Comparison of ENCODE assay signal across 1 cellular context in genomic region chr4:105146286-105147219, GRCh38.
TF ChIP-seq lines count a peak whose summit lies in the region.

Gene TET2 (plus strand): TSS chr4:105146876. CDS start chr4:105233943, 87,067 bp downstream.

TF ChIP-seq in K562, 482 proteins besides CTCF, POLR2A, EP300 and RAD21 (continued from another document and continues in another):
- TF ChIP-seq ZBTB40 (IDR thresholded peaks at IDR 0.05) (no peak; the same call in 1 of the 2 replicates), ZBTB40 (CRISPR knock-in tag; IDR thresholded peaks at IDR 0.05) (no peak), ZFP36 (IDR thresholded peaks at IDR 0.05; ENCODE audit: low read depth, low read length, partially characterized antibody) (no peak), MEIS2 (IDR thresholded peaks at IDR 0.05; ENCODE audit: partially characterized antibody) (peak; percentile 93), POLR3A (IDR thresholded peaks at IDR 0.05; ENCODE audit: borderline replicate concordance, extremely low read depth, insufficient read depth, insufficient read length) (no peak), ZNF165 (CRISPR knock-in tag; IDR thresholded peaks at IDR 0.05; ENCODE audit: borderline replicate concordance) (no peak), ZKSCAN3 (CRISPR knock-in tag; IDR thresholded peaks at IDR 0.05) (no peak), POLR2AphosphoS5 (IDR thresholded peaks at IDR 0.05; ENCODE audit: control insufficient read depth, insufficient read depth, low read depth, low read length) (0 out of 2 replicates have a peak, but pooled peaks have one; percentile 40), ZNF584 (CRISPR knock-in tag; IDR thresholded peaks at IDR 0.05; ENCODE audit: low read depth) (no peak), MAZ (CRISPR knock-in tag; conservative IDR thresholded peaks at IDR 0.05 in 1 of 2, IDR thresholded peaks at IDR 0.05 in 1 of 2) (peak; percentile 50 to 66; a peak in 2 of 4 replicates), GMEB1 (CRISPR knock-in tag; IDR thresholded peaks at IDR 0.05) (peak; percentile 66), U2AF2 (optimal IDR thresholded peaks at IDR 0.05; ENCODE audit: low read depth, low read length) (no peak), FOXA1 (IDR thresholded peaks at IDR 0.05; ENCODE audit: borderline replicate concordance) (no peak), SMAD2 (IDR thresholded peaks at IDR 0.05; ENCODE audit: low read depth, low read length) (no peak), MLLT1 (IDR thresholded peaks at IDR 0.05) (no peak), ZBTB1 (CRISPR knock-in tag; IDR thresholded peaks at IDR 0.05; ENCODE audit: borderline replicate concordance, low read depth) (no peak), STAT6 (CRISPR knock-in tag; IDR thresholded peaks at IDR 0.05) (no peak), NFRKB (IDR thresholded peaks at IDR 0.05; ENCODE audit: low read depth) (peak; percentile 92), CHD2 (IDR thresholded peaks at IDR 0.05; ENCODE audit: low read depth, low read length) (peak; percentile 69), PHF20 (IDR thresholded peaks at IDR 0.05; ENCODE audit: partially characterized antibody) (no peak), KAT7 (CRISPR knock-in tag; IDR thresholded peaks at IDR 0.05; ENCODE audit: borderline replicate concordance) (no peak), RBBP5 (IDR thresholded peaks at IDR 0.05; ENCODE audit: borderline replicate concordance, insufficient read depth, low read length, poor library complexity, severe bottlenecking) (peak; percentile 69), ZNF239 (CRISPR knock-in tag; IDR thresholded peaks at IDR 0.05) (no peak), RUNX1 (IDR thresholded peaks at IDR 0.05; ENCODE audit: low read depth) (no peak), KDM2B (CRISPR knock-in tag; IDR thresholded peaks at IDR 0.05) (no peak), CEBPB (tag; IDR thresholded peaks at IDR 0.05) (no peak), ZNF609 (CRISPR knock-in tag; IDR thresholded peaks at IDR 0.05; ENCODE audit: borderline replicate concordance) (no peak), NFIC (IDR thresholded peaks at IDR 0.05) (no peak), FIP1L1 (IDR thresholded peaks at IDR 0.05; ENCODE audit: low read depth, low read length, poor library complexity, severe bottlenecking) (peak; percentile 54), ZNF134 (CRISPR knock-in tag; conservative IDR thresholded peaks at IDR 0.05) (no peak), CREB1 (IDR thresholded peaks at IDR 0.05) (peak; percentile 78), CREB1 (CRISPR knock-in tag; IDR thresholded peaks at IDR 0.05) (no peak), MYNN (IDR thresholded peaks at IDR 0.05) (no peak), MYNN (CRISPR knock-in tag; IDR thresholded peaks at IDR 0.05) (no peak), NFYB (IDR thresholded peaks at IDR 0.05; ENCODE audit: extremely low read depth, insufficient read length) (no peak), ILK (tag; IDR thresholded peaks at IDR 0.05; ENCODE audit: borderline replicate concordance, low read depth) (no peak), NR2F6 (CRISPR knock-in tag; IDR thresholded peaks at IDR 0.05) (no peak), FOSL1 (tag; conservative IDR thresholded peaks at IDR 0.05) (no peak), GTF2B (IDR thresholded peaks at IDR 0.05; ENCODE audit: extremely low read depth, insufficient read length) (peak; percentile 22)
